In the genomic region with DNA sequence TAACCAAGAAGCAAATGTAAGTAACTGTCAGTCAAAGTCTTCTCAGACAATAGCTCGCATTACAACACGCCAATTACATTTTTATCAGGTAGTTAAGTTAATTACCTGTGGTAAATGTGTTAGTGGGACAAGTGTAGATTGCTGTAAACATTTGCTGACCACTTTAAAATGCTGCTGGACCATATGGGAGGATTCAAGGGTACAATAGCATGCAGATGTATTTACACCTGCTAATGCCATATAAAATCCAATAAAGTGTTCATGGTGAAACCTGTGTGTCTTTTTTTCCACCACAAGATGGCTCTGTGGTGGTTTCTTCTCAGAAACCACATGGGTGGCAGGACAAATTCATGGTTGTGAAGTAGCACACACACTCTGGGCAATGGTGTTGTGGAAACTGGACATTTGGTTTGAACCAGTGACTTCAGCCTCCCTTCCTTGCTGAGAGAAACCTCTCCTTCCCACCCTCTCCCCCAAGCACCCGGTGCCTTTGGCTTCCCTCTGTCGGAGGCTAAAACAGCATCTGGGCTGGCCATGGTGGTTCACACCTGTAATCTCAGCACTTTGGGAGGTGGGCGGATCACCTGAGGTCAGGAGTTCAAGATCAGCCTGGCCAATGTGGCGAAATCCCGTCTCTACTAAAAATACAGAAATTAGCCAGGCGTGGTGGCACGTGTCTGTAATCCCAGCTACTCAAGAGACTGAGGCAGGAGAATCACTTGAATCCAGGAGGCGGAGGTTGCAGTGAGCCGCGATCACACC, we compare ENCODE assay signal across 8 cellular contexts. TPM values are rescaled to one million over a fixed set of nuclear protein-coding genes. Genes with fewer than 3 reads are reported as not detected.
DNase-seq lines count a peak whose midpoint lies in the region; ATAC-seq, FAIRE-seq and TF ChIP-seq lines count a peak whose summit lies in the region.

No MANE protein-coding gene starts in this region.

- intact Hi-C loops in A673 (cut with micrococcal nuclease; ENCODE audit: unreplicated experiment) = loop anchor here (1.0 kb wide), 1 partner anchor 420 kb away; no protein-coding TSS in a partner anchor

- H3K4me3 ChIP-seq in A673 (ENCODE audit: low read depth, low read length, poor library complexity, severe bottlenecking) (no peak overlapping the region), fibroblast of the aortic adventitia (ENCODE audit: low read depth, low read length) (no peak overlapping the region), small intestine (ENCODE audit: low read depth in 1 of 2, low read length in 2 of 2) (no peak overlapping the region)

- 61 to 77% (median 61%) methylated on average over 12 of the region's 12 CpGs for WGBS in small intestine, 3 donors

- FAIRE-seq in small intestine (lab: Jason Lieb, UNC) = no peak

- ATAC-seq in HG03521 (IDR thresholded peaks at IDR 0.05; ENCODE audit: unreplicated experiment) = no peak

- H3K27ac Mint-ChIP-seq in activated CD4-positive, alpha-beta T cell treated with anti-CD3 and anti-CD28 coated beads, Interleukin-2, amount 10 ng/mL, durations not matched to agents 7 days and 5 days = peak overlapping the region; percentile 32

- peaks cover 15% of the 10 kb centered on the region for H3K27me3 Mint-ChIP-seq in activated CD4-positive, alpha-beta T cell treated with anti-CD3 and anti-CD28 coated beads, Interleukin-2, amount 10 ng/mL, durations not matched to agents 7 days and 5 days

- H3K4me1 Mint-ChIP-seq in activated CD4-positive, alpha-beta T cell treated with anti-CD3 and anti-CD28 coated beads, Interleukin-2, amount 10 ng/mL, durations not matched to agents 7 days and 5 days = peaks cover 12% of the 10 kb centered on the region

- no TSS peak for BruUV-seq in A673 (replicated peaks; lab: Mats Ljungman, UMichigan)

- H3K36me3 Mint-ChIP-seq in activated CD4-positive, alpha-beta T cell treated with anti-CD3 and anti-CD28 coated beads, Interleukin-2, amount 10 ng/mL, durations not matched to agents 7 days and 5 days (ENCODE audit: low read depth) = no peaks in the 10 kb centered on the region

- H3K4me1 ChIP-seq in A673 (ENCODE audit: insufficient read depth, low read length, poor library complexity, severe bottlenecking) = no peaks in the 10 kb centered on the region
- peaks cover 4 to 14% of the 10 kb centered on the region in 2 donors for H3K4me1 ChIP-seq in small intestine (ENCODE audit: control insufficient read depth in 2 of 2, insufficient read depth in 1 of 2, low read depth in 1 of 2, low read length in 1 of 2)

- H3K9me3 ChIP-seq in A673 (ENCODE audit: low read depth, low read length, poor library complexity, severe bottlenecking) (no peaks in the 10 kb centered on the region), small intestine (ENCODE audit: control insufficient read depth, low read depth) (no peaks in the 10 kb centered on the region)

- H3K4me3 Mint-ChIP-seq in activated CD4-positive, alpha-beta T cell treated with anti-CD3 and anti-CD28 coated beads, Interleukin-2, amount 10 ng/mL, durations not matched to agents 7 days and 5 days = no peak overlapping the region

- POLR2A ChIA-PET in A673 (lab: Charles Lee; ENCODE audit: low non-redundant PET) = interaction anchor here (0.6 kb wide), 1 partner anchor 424 kb away, joined by 3 read pairs; no protein-coding TSS in a partner anchor
- POLR2A ChIA-PET in activated CD4-positive, alpha-beta T cell treated with anti-CD3 and anti-CD28 coated beads, Interleukin-2, amount 10 ng/mL, durations not matched to agents 7 days and 5 days (lab: Charles Lee) = no interaction called here

- H3K36me3 ChIP-seq in A673 (ENCODE audit: insufficient read depth, low read length, poor library complexity, severe bottlenecking) (no peaks in the 10 kb centered on the region), small intestine (ENCODE audit: control insufficient read depth in 2 of 2, insufficient read depth in 2 of 2, low read length in 2 of 2) (no peaks in the 10 kb centered on the region)

- H3K27me3 ChIP-seq in A673 (replicated peaks; ENCODE audit: insufficient read depth, low read depth, low read length, poor library complexity) (peaks cover 34% of the 10 kb centered on the region), small intestine (ENCODE audit: control insufficient read depth in 2 of 2, insufficient read depth in 2 of 2, low read length in 2 of 2) (no peaks in the 10 kb centered on the region)

- CTCF ChIA-PET in A673 (lab: Charles Lee) = interaction anchor here (1.6 kb wide), 1 partner anchor 420 kb away, joined by 6 read pairs; no protein-coding TSS in a partner anchor
- CTCF ChIA-PET in activated CD4-positive, alpha-beta T cell treated with anti-CD3 and anti-CD28 coated beads, Interleukin-2, amount 10 ng/mL, durations not matched to agents 7 days and 5 days (lab: Charles Lee) = interaction anchor here (1.2 kb wide), 1 partner anchor 9 kb away, joined by 3 read pairs; no protein-coding TSS in a partner anchor

- TF ChIP-seq CTCF in A673 (conservative IDR thresholded peaks at IDR 0.05; ENCODE audit: low read depth, low read length) (peak; percentile 63), fibroblast of the aortic adventitia (IDR thresholded peaks at IDR 0.05; ENCODE audit: insufficient read depth, low read length) (peak; percentile 67)

- no peaks in the 10 kb centered on the region for H3K9me3 Mint-ChIP-seq in activated CD4-positive, alpha-beta T cell treated with anti-CD3 and anti-CD28 coated beads, Interleukin-2, amount 10 ng/mL, durations not matched to agents 7 days and 5 days

- DNase-seq in A673 (ENCODE audit: low spot score) (peak; percentile 43), Daoy (ENCODE audit: low read depth) (peak; percentile 21), NCI-H1417 (lab: John Stamatoyannopoulos, UW) (peak; percentile 42 to 93 (median 70)), fibroblast of the aortic adventitia (ENCODE audit: low read depth) (peak; percentile 62), small intestine (peak; percentile 82), amniotic stem cell (lab: John Stamatoyannopoulos, UW) (no peak)
- DNase-seq in activated CD4-positive, alpha-beta T cell treated with anti-CD3 and anti-CD28 coated beads, Interleukin-2, amount 10 ng/mL, durations not matched to agents 7 days and 5 days = peak; percentile 54

- H3K27ac ChIP-seq in A673 (ENCODE audit: low read depth, low read length, poor library complexity, severe bottlenecking) = no peak overlapping the region
- no peak overlapping the region for H3K27ac ChIP-seq in small intestine (ENCODE audit: low read depth in 1 of 2, low read length in 1 of 2)

RNA-seq across cellular contexts. Expression of a gene that starts 18.1 kb away (rescaled TPM):
- total RNA-seq in A673 (2021) = 126 and 130 TPM in 2 replicates
- total RNA-seq in Daoy (2014; rRNA removed; shearing (Covaris generic)) = 85.2 and 91.6 TPM in 2 replicates
- total RNA-seq in activated CD4-positive, alpha-beta T cell treated with anti-CD3 and anti-CD28 coated beads, Interleukin-2, amount 10 ng/mL, durations not matched to agents 7 days and 5 days = 100 to 1,000 TPM; 173 to 189 TPM
- total RNA-seq in fibroblast of the aortic adventitia (ENCODE audit: low replicate concordance) = 46.6 and 190 TPM in 2 replicates
- polyA plus RNA-seq in small intestine = 100 to 1,000 TPM in 2 of 3 donors, 10 to 100 TPM in 1; 98.2 to 129 (median 126) TPM

RNA-seq across cellular contexts. Expression of a gene that starts 44.0 kb away (rescaled TPM):
- total RNA-seq in A673 (2021) = 34.4 and 37.1 TPM in 2 replicates
- total RNA-seq in Daoy (2014; rRNA removed; shearing (Covaris generic)) = 48.3 and 63.1 TPM in 2 replicates
- 10 to 100 TPM; 45.7 to 67.6 TPM for total RNA-seq in activated CD4-positive, alpha-beta T cell treated with anti-CD3 and anti-CD28 coated beads, Interleukin-2, amount 10 ng/mL, durations not matched to agents 7 days and 5 days
- total RNA-seq in fibroblast of the aortic adventitia (ENCODE audit: low replicate concordance) = 68.0 and 86.5 TPM in 2 replicates
- polyA plus RNA-seq in small intestine = 100 to 1,000 TPM in 2 of 3 donors, 10 to 100 TPM in 1; 82.2 to 149 (median 138) TPM
